ENCODE assay signal across 7 cellular contexts in genomic region chr11:62705880-62706831, GRCh38. TPM values are rescaled to one million over a fixed set of nuclear protein-coding genes. Genes with fewer than 3 reads are reported as not detected.
A peak's percentile ranks its signal among the peaks of the same experiment; 100 is the strongest.
DNase-seq lines count a peak whose midpoint lies in the region; ATAC-seq and TF ChIP-seq lines count a peak whose summit lies in the region.

No MANE protein-coding gene starts in this region.

- no peaks in the 10 kb centered on the region for H3K9me3 ChIP-seq in iPS-20b (ENCODE audit: insufficient read depth, low read depth, low read length)
- H3K9me3 ChIP-seq in skeletal muscle satellite cell (replicated peaks; ENCODE audit: low read length), result no peaks in the 10 kb centered on the region

- H3K27me3 ChIP-seq in iPS-20b (ENCODE audit: insufficient read depth, low read length) (no peaks in the 10 kb centered on the region), skeletal muscle satellite cell (ENCODE audit: control insufficient read depth, insufficient read depth, low read length) (no peaks in the 10 kb centered on the region)

- H3K27ac ChIP-seq in VCaP, result peak overlapping the region; percentile 93
- H3K27ac ChIP-seq in iPS-20b (ENCODE audit: low read length), result peak overlapping the region; percentile 41

- ATAC-seq in GM18519 (IDR thresholded peaks at IDR 0.05; ENCODE audit: low FRiP score, unreplicated experiment) (peak; percentile 37), HG03108 (IDR thresholded peaks at IDR 0.05; ENCODE audit: unreplicated experiment) (peak; percentile 52)

- peaks cover 30% of the 10 kb centered on the region for H3K36me3 ChIP-seq in iPS-20b (ENCODE audit: insufficient read depth, low read depth, low read length)
- peaks cover 13% of the 10 kb centered on the region for H3K36me3 ChIP-seq in skeletal muscle satellite cell (ENCODE audit: insufficient read depth, low read length)

- in situ Hi-C loops in T47D (cut with HindIII; ENCODE audit: low pct_unique_long_range_greater_than_20kb, low sequenced_read_pairs), result no loop called here

- H3K4me1 ChIP-seq in iPS-20b (ENCODE audit: insufficient read depth, low read length) (peaks cover 24% of the 10 kb centered on the region; the same call in 1 of the 2 replicates), skeletal muscle satellite cell (ENCODE audit: control insufficient read depth, insufficient read depth, low read length) (peaks cover 33% of the 10 kb centered on the region)

- H3K4me3 ChIP-seq in iPS-20b (ENCODE audit: low read length) (peak overlapping the region; percentile 88), skeletal muscle satellite cell (ENCODE audit: low read length) (peak overlapping the region; percentile 92)

- H3K4me2 ChIP-seq in skeletal muscle satellite cell (ENCODE audit: low read length), result peak overlapping the region; percentile 91

- H3K9ac ChIP-seq in iPS-20b (ENCODE audit: low read depth, low read length) (peak overlapping the region; percentile 91), skeletal muscle satellite cell (ENCODE audit: low read depth, low read length) (peak overlapping the region; percentile 78)

- no peak for TF ChIP-seq CTCF in VCaP (conservative IDR thresholded peaks at IDR 0.05)

- DNase-seq in NCI-H2196 (lab: John Stamatoyannopoulos, UW; ENCODE audit: unreplicated experiment) (peak; percentile 96), T47D (ENCODE audit: low read depth in 1 of 2, low spot score in 1 of 2) (peak; percentile 93 to 96)

RNA-seq across cellular contexts. Expression of gene BSCL2, which starts 1.1 kb away (rescaled TPM):
- total RNA-seq in skeletal muscle satellite cell (2012; rRNA removed), result 32.1 and 33.0 TPM in 2 replicates

RNA-seq across cellular contexts. Expression of gene GNG3, which starts 1.3 kb away (rescaled TPM):
- not detected in 2 replicates for total RNA-seq in skeletal muscle satellite cell (2012; rRNA removed)

RNA-seq across cellular contexts. Expression of gene LRRN4CL, which starts 16.8 kb away (rescaled TPM):
- 7.0 and 10.9 TPM in 2 replicates for total RNA-seq in skeletal muscle satellite cell (2012; rRNA removed)

RNA-seq across cellular contexts. Expression of gene HNRNPUL2, which starts 21.1 kb away (rescaled TPM):
- 7.9 and 10.9 TPM in 2 replicates for total RNA-seq in skeletal muscle satellite cell (2012; rRNA removed)

RNA-seq across cellular contexts. Expression of gene TTC9C, which starts 22.1 kb away (rescaled TPM):
- 34.2 and 45.4 TPM in 2 replicates for total RNA-seq in skeletal muscle satellite cell (2012; rRNA removed)

Comparison
In these comparisons a context has a peak if more than half of its experiments do, and no peak if none do; other contexts are left out.
1. Peak in every context shown above with its lines: DNase-seq, ATAC-seq, H3K4me3 ChIP-seq and H3K27ac ChIP-seq.